In the genomic region with DNA sequence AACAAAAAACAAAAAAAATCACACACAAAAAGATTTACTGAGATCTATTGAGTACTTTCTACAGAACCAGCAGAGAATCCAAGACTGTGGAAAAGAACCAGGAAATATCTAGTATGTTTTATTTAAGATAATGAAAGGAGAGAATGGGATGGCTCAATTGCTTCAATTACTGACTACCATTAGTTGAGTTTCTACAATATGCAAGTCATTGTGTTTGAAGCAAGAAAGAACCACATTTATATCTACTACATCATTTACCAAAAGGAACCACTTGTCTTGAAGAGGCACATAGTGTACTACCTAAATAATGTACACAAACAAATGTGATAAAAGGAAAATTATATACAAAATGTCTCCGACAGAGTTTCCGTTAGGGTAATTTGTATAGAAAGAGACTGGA, we compare ENCODE assay signal across 21 cellular contexts.
DNase-seq lines count a peak whose midpoint lies in the region; ATAC-seq, FAIRE-seq and TF ChIP-seq lines count a peak whose summit lies in the region.
"Had no signal": no experiment of that assay in that cellular context is flagged by ENCODE, and none has a peak within 500 bp of the region (broad histone marks: within the 10 kb centered on the region; RNA-seq: fewer than 3 reads in every experiment).

No MANE protein-coding gene starts in this region.

- ATAC-seq in HepG2 (no peak), right lobe of liver (no peak), HG03378 (IDR thresholded peaks at IDR 0.05; ENCODE audit: unreplicated experiment) (no peak)
- ATAC-seq in activated CD8-positive, alpha-beta T cell treated with anti-CD3 and anti-CD28 coated beads for 36 hours, result no peak
- ATAC-seq: GM12878, HCT116 had no signal

- intact Hi-C loops in HepG2 (cut with micrococcal nuclease; ENCODE audit: unreplicated experiment) (no loop called here), right lobe of liver (cut with DNase I) (no loop called here), tibial artery (cut with DNase I; ENCODE audit: low total_unique reads) (no loop called here)
- intact Hi-C loops in activated CD8-positive, alpha-beta T cell treated with anti-CD3 and anti-CD28 coated beads for 36 hours (cut with micrococcal nuclease), result no loop called here

- no peaks in the 10 kb centered on the region for H3K36me3 Mint-ChIP-seq in astrocyte (ENCODE audit: low read depth, unreplicated experiment)
- H3K36me3 Mint-ChIP-seq in activated CD8-positive, alpha-beta T cell treated with anti-CD3 and anti-CD28 coated beads for 36 hours (ENCODE audit: low read depth), result no peaks in the 10 kb centered on the region
- H3K36me3 Mint-ChIP-seq: CD8-positive, alpha-beta memory T cell had no signal

- H3K36me3 ChIP-seq in HepG2 (replicated peaks in 1 of 2; ENCODE audit: control insufficient read depth in 1 of 2, insufficient read depth in 2 of 2, low read length in 2 of 2), result no peaks in the 10 kb centered on the region
- H3K36me3 ChIP-seq in right lobe of liver, result no peaks in the 10 kb centered on the region
- H3K36me3 ChIP-seq in astrocyte (ENCODE audit: insufficient read depth, low read length), result no peaks in the 10 kb centered on the region
- H3K36me3 ChIP-seq in tibial artery, result no peaks in the 10 kb centered on the region
- H3K36me3 ChIP-seq: BLaER1 treated with 17β-estradiol and CSF1 and Interleukin-3, amounts not matched to agents 10 nM and 100 nM had no signal

- peaks cover 4% of the 10 kb centered on the region for H3K4me1 Mint-ChIP-seq in astrocyte (ENCODE audit: low read depth, unreplicated experiment)
- no peaks in the 10 kb centered on the region for H3K4me1 Mint-ChIP-seq in activated CD8-positive, alpha-beta T cell treated with anti-CD3 and anti-CD28 coated beads for 36 hours (ENCODE audit: low read depth)
- H3K4me1 Mint-ChIP-seq: B cell; CD8-positive, alpha-beta memory T cell had no signal

- H3K79me2 ChIP-seq in HepG2 (ENCODE audit: insufficient read depth, low read length) (no peaks in the 10 kb centered on the region), astrocyte (ENCODE audit: insufficient read depth, low read length) (no peaks in the 10 kb centered on the region)

- H3K27ac Mint-ChIP-seq in astrocyte (ENCODE audit: unreplicated experiment), result no peak overlapping the region
- no peak overlapping the region for H3K27ac Mint-ChIP-seq in activated CD8-positive, alpha-beta T cell treated with anti-CD3 and anti-CD28 coated beads for 36 hours
- H3K27ac Mint-ChIP-seq: B cell; CD8-positive, alpha-beta memory T cell; HFFc6 had no signal

- no peaks in the 10 kb centered on the region for H3K9me3 Mint-ChIP-seq in astrocyte (ENCODE audit: unreplicated experiment)
- H3K9me3 Mint-ChIP-seq in activated CD8-positive, alpha-beta T cell treated with anti-CD3 and anti-CD28 coated beads for 36 hours, result no peaks in the 10 kb centered on the region
- H3K9me3 Mint-ChIP-seq: HFFc6 had no signal

- CTCF ChIA-PET in HepG2 (lab: Yijun Ruan, JAX; ENCODE audit: low intra/inter-chr PET ratio, low total read pairs), result no interaction called here
- CTCF ChIA-PET in activated CD8-positive, alpha-beta T cell treated with anti-CD3 and anti-CD28 coated beads for 36 hours (lab: Charles Lee), result no interaction called here

- TF ChIP-seq POLR2A in HepG2 (IDR thresholded peaks at IDR 0.05; ENCODE audit: insufficient read depth in 1 of 2, low read depth in 2 of 2, low read length in 2 of 2) (no peak), right lobe of liver (IDR thresholded peaks at IDR 0.05) (no peak)

- H3K4me3 ChIP-seq in HepG2 (replicated peaks in 1 of 3; ENCODE audit: insufficient read depth in 1 of 3, low read depth in 2 of 3, low read length in 3 of 3), result no peak overlapping the region
- no peak overlapping the region for H3K4me3 ChIP-seq in right lobe of liver
- no peak overlapping the region for H3K4me3 ChIP-seq in astrocyte (ENCODE audit: insufficient read depth, low read depth, low read length)
- H3K4me3 ChIP-seq in tibial artery, result no peak overlapping the region
- H3K4me3 ChIP-seq: BLaER1 treated with 17β-estradiol and CSF1 and Interleukin-3, amounts not matched to agents 10 nM and 100 nM; GM12878 had no signal

- TF ChIP-seq CTCF in HepG2 (CRISPR knock-in tag; IDR thresholded peaks at IDR 0.05) (no peak), right lobe of liver (IDR thresholded peaks at IDR 0.05) (no peak), astrocyte (IDR thresholded peaks at IDR 0.05; ENCODE audit: insufficient read depth, low read depth, low read length) (no peak), tibial artery (IDR thresholded peaks at IDR 0.05) (no peak)
- no peak for TF ChIP-seq CTCF in activated CD8-positive, alpha-beta T cell treated with anti-CD3 and anti-CD28 coated beads for 36 hours (IDR thresholded peaks at IDR 0.05)

- H3K9ac ChIP-seq in HepG2 (ENCODE audit: insufficient read depth, low read depth, low read length), result no peak overlapping the region
- H3K9ac ChIP-seq in astrocyte (ENCODE audit: low read length), result no peak overlapping the region
- H3K9ac ChIP-seq: BLaER1 treated with 17β-estradiol and CSF1 and Interleukin-3, amounts not matched to agents 10 nM and 100 nM had no signal

- H3K27ac ChIP-seq in HepG2 (ENCODE audit: extremely low read length, insufficient read depth, low read length) (no peak overlapping the region), right lobe of liver (no peak overlapping the region), astrocyte (ENCODE audit: low read depth, low read length) (no peak overlapping the region), tibial artery (peak overlapping the region; percentile 71)
- H3K27ac ChIP-seq: BLaER1 treated with 17β-estradiol and CSF1 and Interleukin-3, amounts not matched to agents 10 nM and 100 nM had no signal

- H3K27me3 ChIP-seq in HepG2 (ENCODE audit: control insufficient read depth in 1 of 2, insufficient read depth in 2 of 2, low read length in 2 of 2) (no peaks in the 10 kb centered on the region), right lobe of liver (no peaks in the 10 kb centered on the region), astrocyte (ENCODE audit: insufficient read depth, low read length) (no peaks in the 10 kb centered on the region), tibial artery (no peaks in the 10 kb centered on the region)
- H3K27me3 ChIP-seq: BLaER1 treated with 17β-estradiol and CSF1 and Interleukin-3, amounts not matched to agents 10 nM and 100 nM had no signal

- H4K20me1 ChIP-seq in HepG2 (ENCODE audit: insufficient read depth, low read length), result no peaks in the 10 kb centered on the region
- no peaks in the 10 kb centered on the region for H4K20me1 ChIP-seq in astrocyte (ENCODE audit: insufficient read depth, low read length)
- H4K20me1 ChIP-seq: BLaER1 treated with 17β-estradiol and CSF1 and Interleukin-3, amounts not matched to agents 10 nM and 100 nM had no signal

- H2AFZ ChIP-seq in HepG2 (ENCODE audit: low read length) (no peak overlapping the region), astrocyte (ENCODE audit: low read depth, low read length) (no peak overlapping the region)

- no peak for TF ChIP-seq EP300 in HepG2 (IDR thresholded peaks at IDR 0.05; ENCODE audit: low read depth in 2 of 2, low read length in 2 of 2)
- TF ChIP-seq EP300 in HepG2 (CRISPR knock-in tag; IDR thresholded peaks at IDR 0.05; ENCODE audit: borderline replicate concordance), result no peak

- no peak overlapping the region for H3K4me3 Mint-ChIP-seq in astrocyte (ENCODE audit: unreplicated experiment)
- no peak overlapping the region for H3K4me3 Mint-ChIP-seq in activated CD8-positive, alpha-beta T cell treated with anti-CD3 and anti-CD28 coated beads for 36 hours
- H3K4me3 Mint-ChIP-seq: B cell; CD8-positive, alpha-beta memory T cell; HFFc6 had no signal

- no peak for TF ChIP-seq RAD21 in HepG2 (CRISPR knock-in tag; IDR thresholded peaks at IDR 0.05)

- H3K9me3 ChIP-seq in HepG2 (ENCODE audit: low read length) (no peaks in the 10 kb centered on the region), right lobe of liver (no peaks in the 10 kb centered on the region), astrocyte (ENCODE audit: insufficient read depth, low read depth, low read length) (no peaks in the 10 kb centered on the region), tibial artery (no peaks in the 10 kb centered on the region)

- WGBS in HepG2 (ENCODE audit: low lambda C conversion rate), result 98% methylated on average over 2 of the region's 2 CpGs
- 100% methylated on average over 2 of the region's 2 CpGs for WGBS in right lobe of liver (ENCODE audit: insufficient coverage, low coverage, low lambda C conversion rate, missing lambda C conversion rate)

- DNase-seq in HepG2 (ENCODE audit: low spot score) (no peak), right lobe of liver (no peak), astrocyte (ENCODE audit: low read depth) (no peak), tibial artery (no peak), NCI-H1417 treated with DMSO at 0.1 percent for 48 hours (lab: John Stamatoyannopoulos, UW) (no peak)
- DNase-seq in activated CD8-positive, alpha-beta T cell treated with anti-CD3 and anti-CD28 coated beads for 36 hours, result no peak
- DNase-seq: 8988T; CD8-positive, alpha-beta memory T cell; COR-L47; DMS 273 treated with DMSO at 0.1 percent for 48 hours; DND-41; EL; GOT3; H7; HFFc6 had no signal

- POLR2A ChIA-PET in HepG2 (lab: Yijun Ruan, JAX), result no interaction called here
- POLR2A ChIA-PET in activated CD8-positive, alpha-beta T cell treated with anti-CD3 and anti-CD28 coated beads for 36 hours (lab: Charles Lee), result no interaction called here

- H3K27me3 Mint-ChIP-seq in astrocyte (ENCODE audit: low read depth, unreplicated experiment), result no peaks in the 10 kb centered on the region
- H3K27me3 Mint-ChIP-seq in activated CD8-positive, alpha-beta T cell treated with anti-CD3 and anti-CD28 coated beads for 36 hours, result peaks cover 8% of the 10 kb centered on the region

- FAIRE-seq in HepG2 (lab: Jason Lieb, UNC) (no peak), astrocyte (lab: Jason Lieb, UNC) (peak; percentile 29)
- FAIRE-seq: GM12878, HTR-8/SVneo had no signal

- H3K4me1 ChIP-seq in HepG2 (ENCODE audit: insufficient read depth, low read length) (no peaks in the 10 kb centered on the region), right lobe of liver (no peaks in the 10 kb centered on the region), astrocyte (ENCODE audit: insufficient read depth, low read length) (no peaks in the 10 kb centered on the region), tibial artery (peaks cover 0 to 37% (median 5%) of the 10 kb centered on the region in 4 donors)

- in situ Hi-C loops in HepG2 (cut with HindIII; ENCODE audit: extremely low pct_ligation_motif_present, low pct_unique_long_range_greater_than_20kb), result no loop called here

- H3K4me2 ChIP-seq in HepG2 (ENCODE audit: low read depth, low read length), result no peak overlapping the region
- no peak overlapping the region for H3K4me2 ChIP-seq in astrocyte (ENCODE audit: low read length)

- BruUV-seq in HepG2 (replicated peaks; lab: Mats Ljungman, UMichigan), result no TSS peak

TF ChIP-seq in HepG2, 621 proteins besides CTCF, POLR2A, EP300 and RAD21:
- no peak for TF ChIP-seq KDM4B (CRISPR knock-in tag; IDR thresholded peaks at IDR 0.05)
- peak; percentile 71 for TF ChIP-seq NFE2L2 (IDR thresholded peaks at IDR 0.05; ENCODE audit: low read length)
TF ChIP-seq in HepG2: peak in this region for 1.

Comparison
In these comparisons a context has a peak if more than half of its experiments do, and no peak if none do; other contexts are left out.
1. H3K27ac ChIP-seq: peak in tibial artery (2 of 2); none in HepG2 (single experiment), right lobe of liver (0 of 3) and astrocyte (single experiment).